Comparison of ENCODE assay signal across 28 cellular contexts in the genomic region with DNA sequence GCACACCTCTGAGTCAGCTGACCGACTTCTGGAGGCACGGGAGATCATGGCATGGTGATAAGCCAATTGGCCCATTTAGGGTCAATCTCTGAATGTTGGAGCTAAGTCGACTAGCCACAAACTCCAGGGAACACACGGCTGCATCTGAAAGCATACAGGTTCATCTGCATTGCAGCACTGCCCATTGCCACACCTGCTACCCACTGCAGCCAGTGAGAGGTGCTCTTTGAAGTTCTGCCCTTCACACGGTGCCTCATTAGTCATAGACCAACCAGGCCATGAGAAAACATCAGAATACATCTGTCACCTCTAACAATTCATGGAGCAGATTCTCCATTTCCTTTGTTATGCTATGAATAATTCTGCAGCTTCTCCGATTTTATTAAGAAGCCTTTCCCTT.
"Had no signal": no experiment of that assay in that cellular context is flagged by ENCODE, and none has a peak within 500 bp of the region (broad histone marks: within the 10 kb centered on the region; RNA-seq: fewer than 3 reads in every experiment).

No MANE protein-coding gene starts in this region.

- H3K27me3 ChIP-seq: right atrium auricular region, thyroid gland had no signal

- H3K9me3 Mint-ChIP-seq: activated naive CD4-positive, alpha-beta T cell treated with anti-CD3 and anti-CD28 coated beads, Interleukin-2, amount 50 U/mL, for 72 hours; activated T-cell treated with anti-CD3 and anti-CD28 coated beads, Interleukin-2, amount 50 U/mL, for 72 hours; brain; natural killer cell treated with Interleukin-12 subunit alpha and Interleukin-12 subunit beta and Interleukin-15 and Interleukin-18, amount 100 ng/mL, for 72 hours; stimulated activated memory B cell treated with anti-CD40 and anti-IgM and Interleukin-4, amounts not matched to agents 10 μg/mL and 1 μg/mL and 100 μg/mL, for 72 hours; stimulated activated naive CD8-positive, alpha-beta T cell treated with anti-CD3 and anti-CD28 coated beads, Interleukin-15, amount 100 ng/mL, for 72 hours; T-helper 2 cell treated with Interferon-gamma antibody and Interleukin-4, amounts not matched to agents 5 μg/mL and 100 μg/mL, for 36 hours had no signal

- H3K9me3 ChIP-seq: heart right ventricle, lower lobe of right lung, mucosa of descending colon, right atrium auricular region, thyroid gland had no signal

- H3K4me3 Mint-ChIP-seq: activated CD4-positive, alpha-beta T cell treated with anti-CD3 and anti-CD28 coated beads for 36 hours; activated T-cell treated with anti-CD3 and anti-CD28 coated beads, Interleukin-2, amount 50 U/mL, for 72 hours; natural killer cell treated with Interleukin-12 subunit alpha and Interleukin-12 subunit beta and Interleukin-15 and Interleukin-18, amount 100 ng/mL, for 72 hours; stimulated activated memory B cell treated with anti-CD40 and anti-IgM and Interleukin-4, amounts not matched to agents 10 μg/mL and 1 μg/mL and 100 μg/mL, for 72 hours; stimulated activated naive CD8-positive, alpha-beta T cell treated with anti-CD3 and anti-CD28 coated beads, Interleukin-15, amount 100 ng/mL, for 72 hours; T-helper 2 cell treated with Interferon-gamma antibody and Interleukin-4, amounts not matched to agents 5 μg/mL and 100 μg/mL, for 36 hours had no signal

- H3K27ac Mint-ChIP-seq: activated CD4-positive, alpha-beta T cell treated with anti-CD3 and anti-CD28 coated beads for 36 hours; activated naive CD4-positive, alpha-beta T cell treated with anti-CD3 and anti-CD28 coated beads, Interleukin-2, amount 50 U/mL, for 72 hours; activated T-cell treated with anti-CD3 and anti-CD28 coated beads, Interleukin-2, amount 50 U/mL, for 72 hours; natural killer cell treated with Interleukin-12 subunit alpha and Interleukin-12 subunit beta and Interleukin-15 and Interleukin-18, amount 100 ng/mL, for 72 hours; stimulated activated memory B cell treated with anti-CD40 and anti-IgM and Interleukin-4, amounts not matched to agents 10 μg/mL and 1 μg/mL and 100 μg/mL, for 72 hours; stimulated activated naive CD8-positive, alpha-beta T cell treated with anti-CD3 and anti-CD28 coated beads, Interleukin-15, amount 100 ng/mL, for 72 hours; T-helper 2 cell treated with Interferon-gamma antibody and Interleukin-4, amounts not matched to agents 5 μg/mL and 100 μg/mL, for 36 hours had no signal

- ATAC-seq: activated CD4-positive, alpha-beta T cell treated with anti-CD3 and anti-CD28 coated beads for 36 hours; activated naive CD4-positive, alpha-beta T cell treated with anti-CD3 and anti-CD28 coated beads, Interleukin-2, amount 50 U/mL, for 72 hours; activated T-cell treated with anti-CD3 and anti-CD28 coated beads, Interleukin-2, amount 50 U/mL, for 72 hours; heart right ventricle; left lobe of liver; lower lobe of right lung; mucosa of descending colon; natural killer cell treated with Interleukin-12 subunit alpha and Interleukin-12 subunit beta and Interleukin-15 and Interleukin-18, amount 100 ng/mL, for 72 hours; stimulated activated memory B cell treated with anti-CD40 and anti-IgM and Interleukin-4, amounts not matched to agents 10 μg/mL and 1 μg/mL and 100 μg/mL, for 72 hours; stimulated activated naive CD8-positive, alpha-beta T cell treated with anti-CD3 and anti-CD28 coated beads, Interleukin-15, amount 100 ng/mL, for 72 hours had no signal

- H3K4me2 ChIP-seq: smooth muscle cell had no signal

- H3K36me3 Mint-ChIP-seq: activated naive CD4-positive, alpha-beta T cell treated with anti-CD3 and anti-CD28 coated beads, Interleukin-2, amount 50 U/mL, for 72 hours; brain; natural killer cell treated with Interleukin-12 subunit alpha and Interleukin-12 subunit beta and Interleukin-15 and Interleukin-18, amount 100 ng/mL, for 72 hours; stimulated activated memory B cell treated with anti-CD40 and anti-IgM and Interleukin-4, amounts not matched to agents 10 μg/mL and 1 μg/mL and 100 μg/mL, for 72 hours had no signal

- H3K27ac ChIP-seq: coronary artery, dorsolateral prefrontal cortex, heart right ventricle, lower lobe of right lung, right atrium auricular region, thyroid gland had no signal

- DNase-seq: activated CD4-positive, alpha-beta T cell treated with anti-CD3 and anti-CD28 coated beads for 36 hours; activated CD4-positive, CD25-positive, alpha-beta regulatory T cell; activated naive CD4-positive, alpha-beta T cell; activated T-cell treated with anti-CD3 and anti-CD28 coated beads for 4 hours; activated T-cell treated with anti-CD3 and anti-CD28 coated beads, Interleukin-2, amount 50 U/mL, for 72 hours; aorta; dorsolateral prefrontal cortex; effector memory CD4-positive, alpha-beta T cell; foreskin fibroblast; heart right ventricle; kidney glomerular epithelial cell; lower lobe of right lung; mucosa of descending colon; stimulated activated CD4-positive, alpha-beta T cell treated with anti-CD3 and anti-CD28 coated beads, Interleukin-1b, Interleukin-23, amount 100 ng/mL, for 48 hours; stimulated activated CD4-positive, alpha-beta T cell treated with anti-CD3 and anti-CD28 coated beads, Interleukin-4, amount 100 ng/mL, for 4 hours; stimulated activated CD8-positive, alpha-beta memory T cell treated with anti-CD3 and anti-CD28 coated beads, Interleukin-4, amount 100 ng/mL, for 48 hours; stimulated activated naive CD8-positive, alpha-beta T cell treated with anti-CD3 and anti-CD28 coated beads, Interleukin-15, amount 100 ng/mL, for 72 hours; substantia nigra; thyroid gland had no signal

- H3K36me3 ChIP-seq: heart right ventricle, lower lobe of right lung, right atrium auricular region, thyroid gland had no signal

- H3K4me1 Mint-ChIP-seq: activated CD4-positive, alpha-beta T cell treated with anti-CD3 and anti-CD28 coated beads for 36 hours; stimulated activated memory B cell treated with anti-CD40 and anti-IgM and Interleukin-4, amounts not matched to agents 10 μg/mL and 1 μg/mL and 100 μg/mL, for 72 hours; stimulated activated naive CD8-positive, alpha-beta T cell treated with anti-CD3 and anti-CD28 coated beads, Interleukin-15, amount 100 ng/mL, for 72 hours had no signal

- H3K4me3 ChIP-seq: coronary artery, dorsolateral prefrontal cortex, heart right ventricle, lower lobe of right lung, mucosa of descending colon, right atrium auricular region, smooth muscle cell, thyroid gland had no signal

- H3K4me1 ChIP-seq: lower lobe of right lung, right atrium auricular region, thyroid gland had no signal
